In genomic region chr20:63224272-63225081, GRCh38 we compare ENCODE assay signal across 9 cellular contexts. TPM values are rescaled to one million over a fixed set of nuclear protein-coding genes. Genes with fewer than 3 reads are reported as not detected.
DNase-seq lines count a peak whose midpoint lies in the region; ATAC-seq and TF ChIP-seq lines count a peak whose summit lies in the region.
"Had no signal": no experiment of that assay in that cellular context is flagged by ENCODE, and none has a peak within 500 bp of the region (broad histone marks: within the 10 kb centered on the region; RNA-seq: fewer than 3 reads in every experiment).

No MANE protein-coding gene starts in this region.

- H2AFZ ChIP-seq in HCT116 (ENCODE audit: low read depth, low read length, poor library complexity, severe bottlenecking) (no peak overlapping the region), MM.1S (ENCODE audit: low read length) (no peak overlapping the region)

- H3K36me3 ChIP-seq in HCT116 (ENCODE audit: control insufficient read depth in 1 of 2, insufficient read depth in 2 of 2, low read length in 2 of 2) (no peaks in the 10 kb centered on the region), NT2/D1 (ENCODE audit: insufficient read depth, insufficient read length, low read length) (no peaks in the 10 kb centered on the region), esophagus muscularis mucosa (no peaks in the 10 kb centered on the region), MM.1S (replicated peaks; ENCODE audit: insufficient read depth, low read length) (no peaks in the 10 kb centered on the region)
- H3K36me3 ChIP-seq: gastrocnemius medialis had no signal

- no peak for TF ChIP-seq POLR2A in HCT116 (IDR thresholded peaks at IDR 0.05; ENCODE audit: borderline replicate concordance, extremely low read depth, insufficient read depth, insufficient read length)
- TF ChIP-seq POLR2A in esophagus muscularis mucosa (IDR thresholded peaks at IDR 0.05; ENCODE audit: low read depth), result no peak

- BruUV-seq in HCT116 (replicated peaks; lab: Mats Ljungman, UMichigan), result no TSS peak

- H3K27me3 ChIP-seq in HCT116 (ENCODE audit: insufficient read depth, low read length) (no peaks in the 10 kb centered on the region), NT2/D1 (ENCODE audit: insufficient read depth, insufficient read length) (peaks cover 3% of the 10 kb centered on the region), esophagus muscularis mucosa (peaks cover 0 to 19% (median 0%) of the 10 kb centered on the region in 4 donors), MM.1S (replicated peaks; ENCODE audit: insufficient read depth, low read length) (peaks cover 92% of the 10 kb centered on the region)

- DNase-seq in HCT116 (ENCODE audit: low read depth, low spot score), result no peak
- DNase-seq in NT2/D1 (ENCODE audit: low read depth, low spot score), result no peak
- no peak for DNase-seq in esophagus muscularis mucosa (ENCODE audit: extremely low spot score)
- DNase-seq in retinal pigment epithelial cell (ENCODE audit: low read depth), result no peak
- DNase-seq in activated naive CD4-positive, alpha-beta T cell treated with Interleukin-2 at 50 U/mL for 16 hours, result no peak
- DNase-seq in GM10248 (ENCODE audit: extremely low spot score), result no peak
- DNase-seq in MM.1S, result no peak
- DNase-seq: gastrocnemius medialis had no signal

- CTCF ChIA-PET in HCT116 (lab: Charles Lee), result interaction anchor here (0.6 to 4.3 kb wide), 24 partner anchors 10 to 166 kb away, joined by 3 to 107 read pairs (median 8); partner anchors contain the start of genes ARFGAP1 and BIRC7
- CTCF ChIA-PET in GM10248 (lab: Yijun Ruan, JAX), result interaction anchor here (1.1 to 4.9 kb wide), 26 partner anchors 10 to 270 kb away, joined by 3 to 76 read pairs (median 11); partner anchors contain the start of genes ARFGAP1, BIRC7, NKAIN4 and YTHDF1

- intact Hi-C loops in HCT116 (cut with micrococcal nuclease), result no loop called here
- intact Hi-C loops in esophagus muscularis mucosa (cut with DNase I), result no loop called here

- H3F3A ChIP-seq in MM.1S (ENCODE audit: insufficient read depth, low read length), result no peaks in the 10 kb centered on the region

- TF ChIP-seq RAD21 in HCT116 (IDR thresholded peaks at IDR 0.05; ENCODE audit: low read depth), result no peak

- H3K9me3 ChIP-seq in HCT116 (ENCODE audit: control insufficient read depth in 1 of 2, insufficient read depth in 1 of 2, low read depth in 1 of 2, low read length in 2 of 2) (no peaks in the 10 kb centered on the region), NT2/D1 (ENCODE audit: insufficient read depth, low read length) (no peaks in the 10 kb centered on the region), esophagus muscularis mucosa (no peaks in the 10 kb centered on the region), MM.1S (replicated peaks; ENCODE audit: insufficient read depth, low read length) (no peaks in the 10 kb centered on the region)
- H3K9me3 ChIP-seq: gastrocnemius medialis had no signal

- no peak for TF ChIP-seq EP300 in esophagus muscularis mucosa (IDR thresholded peaks at IDR 0.05)

- H3K9ac ChIP-seq in HCT116 (ENCODE audit: low read length) (no peak overlapping the region), NT2/D1 (ENCODE audit: insufficient read length, low read depth) (peak overlapping the region; percentile 57), MM.1S (ENCODE audit: low read length) (no peak overlapping the region)

- RAD21 ChIA-PET in HCT116 (lab: Charles Lee; ENCODE audit: low non-redundant PET in 1 of 2, low total read pairs in 2 of 2, uncharacterized antibody in 2 of 2, unreplicated experiment in 2 of 2), result interaction anchor here (1.1 to 1.5 kb wide), 3 partner anchors 8 to 10 kb away, joined by 3 to 5 read pairs (median 3); no protein-coding TSS in a partner anchor

- POLR2A ChIA-PET in HCT116 (lab: Charles Lee) (interaction anchor here (1.5 to 2.0 kb wide), 4 partner anchors 8 to 29 kb away, joined by 3 to 11 read pairs (median 7); no protein-coding TSS in a partner anchor), GM10248 (lab: Yijun Ruan, JAX) (no interaction called here)

- H3K9me2 ChIP-seq in HCT116 (ENCODE audit: insufficient read depth), result no peaks in the 10 kb centered on the region
- H3K9me2 ChIP-seq in MM.1S (replicated peaks; ENCODE audit: insufficient read depth, low read length), result no peaks in the 10 kb centered on the region

- peaks cover 15 to 32% of the 10 kb centered on the region in 2 experiments for H3K4me1 ChIP-seq in HCT116 (ENCODE audit: control insufficient read depth in 1 of 2, insufficient read depth in 2 of 2, low read length in 2 of 2)
- H3K4me1 ChIP-seq in NT2/D1 (ENCODE audit: insufficient read depth, insufficient read length), result peaks cover 23% of the 10 kb centered on the region
- H3K4me1 ChIP-seq in esophagus muscularis mucosa, result peaks cover 7 to 14% (median 11%) of the 10 kb centered on the region in 4 donors
- H3K4me1 ChIP-seq in MM.1S (ENCODE audit: low read length), result no peaks in the 10 kb centered on the region
- H3K4me1 ChIP-seq: gastrocnemius medialis had no signal

- H3K27ac ChIP-seq in HCT116 (ENCODE audit: low read depth, low read length) (no peak overlapping the region; the same call in 1 of the 2 replicates), esophagus muscularis mucosa (replicated peaks in 1 of 4) (peak overlapping the region in 1 of 4 donors; percentile 22), MM.1S (ENCODE audit: low read length) (no peak overlapping the region)
- H3K27ac ChIP-seq: gastrocnemius medialis had no signal

- 41% methylated on average over 4 of the region's 16 CpGs for WGBS in esophagus muscularis mucosa

- H3K4me2 ChIP-seq in HCT116 (ENCODE audit: low read length) (peak overlapping the region; percentile 59), MM.1S (ENCODE audit: low read depth, low read length) (no peak overlapping the region)

- no peaks in the 10 kb centered on the region for H4K20me1 ChIP-seq in HCT116 (ENCODE audit: insufficient read depth)
- no peaks in the 10 kb centered on the region for H4K20me1 ChIP-seq in MM.1S (ENCODE audit: insufficient read depth, low read length)

- H3K79me2 ChIP-seq in HCT116 (ENCODE audit: insufficient read depth, low read length) (no peaks in the 10 kb centered on the region), MM.1S (ENCODE audit: low read length) (no peaks in the 10 kb centered on the region)

- H3K4me3 ChIP-seq in HCT116 (replicated peaks in 1 of 2; ENCODE audit: low read depth in 1 of 2, low read length in 2 of 2), result no peak overlapping the region
- H3K4me3 ChIP-seq in NT2/D1 (ENCODE audit: insufficient read length, low read depth), result no peak overlapping the region
- H3K4me3 ChIP-seq in esophagus muscularis mucosa, result no peak overlapping the region
- no peak overlapping the region for H3K4me3 ChIP-seq in retinal pigment epithelial cell (ENCODE audit: low read length)
- H3K4me3 ChIP-seq in MM.1S (ENCODE audit: low read length), result no peak overlapping the region
- H3K4me3 ChIP-seq: gastrocnemius medialis had no signal

- ATAC-seq in HCT116 (peak; percentile 70), HG03432 (IDR thresholded peaks at IDR 0.05; ENCODE audit: unreplicated experiment) (no peak)

- TF ChIP-seq CTCF in HCT116 (IDR thresholded peaks at IDR 0.05 in 2 of 3, conservative IDR thresholded peaks at IDR 0.05 in 1 of 3; ENCODE audit: borderline replicate concordance in 1 of 3, insufficient read depth in 1 of 3, low read depth in 2 of 3, low read length in 2 of 3) (peak; percentile 27 to 43 (median 27); a peak in 4 of 6 replicates), esophagus muscularis mucosa (IDR thresholded peaks at IDR 0.05) (peak in 2 of 3 experiments; percentile 5 to 21), retinal pigment epithelial cell (conservative IDR thresholded peaks at IDR 0.05; ENCODE audit: low read depth, low read length) (peak; percentile 54), GM10248 (IDR thresholded peaks at IDR 0.05; ENCODE audit: control extremely low read depth, extremely low read depth, low read depth, missing control alignments) (no peak), MM.1S (IDR thresholded peaks at IDR 0.05; ENCODE audit: low read length) (no peak)

TF ChIP-seq in HCT116, 20 proteins besides CTCF, POLR2A, EP300 and RAD21:
- TF ChIP-seq ZFX (IDR thresholded peaks at IDR 0.05) (0 out of 2 replicates have a peak, but pooled peaks have one; percentile 10), SRF (IDR thresholded peaks at IDR 0.05; ENCODE audit: low read depth) (no peak)

RNA-seq across cellular contexts. Expression of gene YTHDF1, which starts 8.5 kb away (rescaled TPM):
- total RNA-seq in HCT116 (2021; ENCODE audit: unreplicated experiment) (42.8 TPM), esophagus muscularis mucosa (10 to 100 TPM; 17.9 to 32.1 (median 29.7) TPM)
- 25.1 and 25.2 TPM in 2 replicates for polyA plus RNA-seq in HCT116 (2012)

RNA-seq across cellular contexts. Expression of gene BIRC7, which starts 11.2 kb away (rescaled TPM):
- 0.96 TPM for total RNA-seq in HCT116 (2021; ENCODE audit: unreplicated experiment)
- polyA plus RNA-seq in HCT116 (2012), result 0.68 and 0.84 TPM in 2 replicates
- total RNA-seq in esophagus muscularis mucosa, result not detected
- total RNA-seq: gastrocnemius medialis had no signal

RNA-seq across cellular contexts. Expression of gene NKAIN4, which starts 29.8 kb away (rescaled TPM):
- not detected for total RNA-seq in HCT116 (2021; ENCODE audit: unreplicated experiment)
- polyA plus RNA-seq in HCT116 (2012), result not detected in 2 replicates
- under 1 TPM in 2 of 4 donors, not detected in 2; 0.17 to 0.45 TPM for total RNA-seq in esophagus muscularis mucosa
- total RNA-seq: gastrocnemius medialis had no signal

RNA-seq across cellular contexts. Expression of gene ARFGAP1, which starts 48.1 kb away (rescaled TPM):
- 94.4 TPM for total RNA-seq in HCT116 (2021; ENCODE audit: unreplicated experiment)
- 62.4 and 87.4 TPM in 2 replicates for polyA plus RNA-seq in HCT116 (2012)
- 10 to 100 TPM; 35.8 to 50.9 (median 39.5) TPM for total RNA-seq in esophagus muscularis mucosa

Comparison
In these comparisons a context has a peak if more than half of its experiments do, and no peak if none do; other contexts are left out.
1. CTCF ChIP-seq: peak in HCT116 (3 of 3), esophagus muscularis mucosa (2 of 3) and retinal pigment epithelial cell (single experiment); none in GM10248 (single experiment) and MM.1S (single experiment).